In the genomic region with DNA sequence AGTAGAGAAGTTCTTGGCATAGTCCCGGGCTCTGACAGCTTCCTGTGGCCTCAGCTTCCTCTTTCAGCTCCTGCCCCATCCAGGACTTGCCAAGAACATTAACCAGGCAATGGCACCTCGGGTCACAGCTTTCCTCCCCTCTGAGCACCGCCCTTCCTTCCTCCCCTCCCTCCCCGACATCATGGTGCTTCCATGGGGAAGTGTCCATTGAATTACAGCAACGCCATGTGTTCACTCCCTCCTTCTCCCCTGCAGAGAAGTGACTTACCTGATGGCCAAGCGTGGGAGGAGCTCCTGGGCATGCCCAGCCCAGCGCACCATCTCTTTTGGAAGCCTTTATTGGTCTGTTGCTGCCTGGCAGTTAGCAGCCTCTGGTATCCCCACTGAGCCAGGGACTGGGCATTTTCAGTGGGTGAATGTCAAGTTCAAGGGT, we compare ENCODE assay signal across 12 cellular contexts. TPM values are rescaled to one million over a fixed set of nuclear protein-coding genes. Genes with fewer than 3 reads are reported as not detected.
DNase-seq lines count a peak whose midpoint lies in the region; ATAC-seq, FAIRE-seq and TF ChIP-seq lines count a peak whose summit lies in the region.
"Had no signal": no experiment of that assay in that cellular context is flagged by ENCODE, and none has a peak within 500 bp of the region (broad histone marks: within the 10 kb centered on the region; RNA-seq: fewer than 3 reads in every experiment).

No MANE protein-coding gene starts in this region.

- 34% methylated on average over 6 of the region's 7 CpGs for WGBS in right lobe of liver (ENCODE audit: insufficient coverage, low coverage, low lambda C conversion rate, missing lambda C conversion rate)
- WGBS in HepG2 (ENCODE audit: low lambda C conversion rate), result 32% methylated on average over 7 of the region's 7 CpGs

- H3K9ac ChIP-seq in HepG2 (ENCODE audit: insufficient read depth, low read depth, low read length), result no peak overlapping the region

- H3K4me3 Mint-ChIP-seq in dendritic cell treated with granulocyte-macrophage colony-stimulating factor and Interleukin-4, amounts not matched to agents 40 ng/mL and 50 ng/mL, for 4 days, result peak overlapping the region; percentile 26
- H3K4me3 Mint-ChIP-seq in activated T-cell treated with anti-CD3 and anti-CD28 coated beads, Interleukin-2, amount 50 U/mL, for 24 hours, result no peak overlapping the region

- H3K4me3 ChIP-seq in right lobe of liver, result no peak overlapping the region
- H3K4me3 ChIP-seq in HepG2 (replicated peaks in 1 of 3; ENCODE audit: insufficient read depth in 1 of 3, low read depth in 2 of 3, low read length in 3 of 3), result no peak overlapping the region

- H2AFZ ChIP-seq in HepG2 (ENCODE audit: low read length), result no peak overlapping the region

- TF ChIP-seq POLR2A in right lobe of liver (IDR thresholded peaks at IDR 0.05), result no peak
- no peak for TF ChIP-seq POLR2A in HepG2 (IDR thresholded peaks at IDR 0.05; ENCODE audit: insufficient read depth in 1 of 2, low read depth in 2 of 2, low read length in 2 of 2)

- CTCF ChIA-PET in HepG2 (lab: Yijun Ruan, JAX; ENCODE audit: low intra/inter-chr PET ratio, low total read pairs), result no interaction called here
- CTCF ChIA-PET in HEK293T (lab: Yijun Ruan, JAX), result interaction anchor here (0.8 kb wide), 1 partner anchor 16 kb away, joined by 3 read pairs; no protein-coding TSS in a partner anchor

- H3K36me3 Mint-ChIP-seq in dendritic cell treated with granulocyte-macrophage colony-stimulating factor and Interleukin-4, amounts not matched to agents 40 ng/mL and 50 ng/mL, for 4 days (ENCODE audit: low read depth), result no peaks in the 10 kb centered on the region
- no peaks in the 10 kb centered on the region for H3K36me3 Mint-ChIP-seq in activated T-cell treated with anti-CD3 and anti-CD28 coated beads, Interleukin-2, amount 50 U/mL, for 24 hours (ENCODE audit: low read depth)

- H3K27ac Mint-ChIP-seq in dendritic cell treated with granulocyte-macrophage colony-stimulating factor and Interleukin-4, amounts not matched to agents 40 ng/mL and 50 ng/mL, for 4 days, result peak overlapping the region; percentile 73
- no peak overlapping the region for H3K27ac Mint-ChIP-seq in activated T-cell treated with anti-CD3 and anti-CD28 coated beads, Interleukin-2, amount 50 U/mL, for 24 hours

- no peak overlapping the region for H3K4me2 ChIP-seq in HepG2 (ENCODE audit: low read depth, low read length)

- no peaks in the 10 kb centered on the region for H3K4me1 ChIP-seq in right lobe of liver
- peaks cover 54% of the 10 kb centered on the region for H3K4me1 ChIP-seq in HepG2 (ENCODE audit: insufficient read depth, low read length)

- H3K79me2 ChIP-seq in HepG2 (ENCODE audit: insufficient read depth, low read length), result no peaks in the 10 kb centered on the region

- H3K27me3 Mint-ChIP-seq in dendritic cell treated with granulocyte-macrophage colony-stimulating factor and Interleukin-4, amounts not matched to agents 40 ng/mL and 50 ng/mL, for 4 days, result no peaks in the 10 kb centered on the region
- H3K27me3 Mint-ChIP-seq in activated T-cell treated with anti-CD3 and anti-CD28 coated beads, Interleukin-2, amount 50 U/mL, for 24 hours, result peaks cover 23% of the 10 kb centered on the region

- no peaks in the 10 kb centered on the region for H3K27me3 ChIP-seq in right lobe of liver
- H3K27me3 ChIP-seq in HepG2 (ENCODE audit: control insufficient read depth in 1 of 2, insufficient read depth in 2 of 2, low read length in 2 of 2), result peaks cover 0 to 5% of the 10 kb centered on the region in 2 experiments; a peak in 1 of 5 replicates

- H3K9me3 ChIP-seq in right lobe of liver (no peaks in the 10 kb centered on the region), HepG2 (ENCODE audit: low read length) (no peaks in the 10 kb centered on the region)

- BruUV-seq in HepG2 (replicated peaks; lab: Mats Ljungman, UMichigan), result no TSS peak

- DNase-seq in right lobe of liver (peak in 2 of 3 donors; percentile 28 to 51), HepG2 (ENCODE audit: low spot score) (no peak), lung microvascular endothelial cell (ENCODE audit: low read depth in 2 of 2) (peak; percentile 22 to 81), HEK293T (ENCODE audit: extremely low spot score) (no peak), putamen (ENCODE audit: low spot score) (no peak)
- no peak for DNase-seq in activated T-cell treated with anti-CD3 and anti-CD28 coated beads, Interleukin-2, amount 50 U/mL, for 24 hours
- DNase-seq: activated naive CD4-positive, alpha-beta T cell treated with Interleukin-2 at 50 U/mL for 16 hours; DND-41; NCI-H1930 had no signal

- POLR2A ChIA-PET in HepG2 (lab: Yijun Ruan, JAX) (interaction anchor here (0.6 to 1.4 kb wide), 3 partner anchors 8 to 14 kb away, joined by 3 read pairs; no protein-coding TSS in a partner anchor), HEK293T (lab: Yijun Ruan, JAX) (no interaction called here)

- intact Hi-C loops in right lobe of liver (cut with DNase I) (no loop called here), HepG2 (cut with micrococcal nuclease; ENCODE audit: unreplicated experiment) (no loop called here)
- intact Hi-C loops in dendritic cell treated with granulocyte-macrophage colony-stimulating factor and Interleukin-4, amounts not matched to agents 40 ng/mL and 50 ng/mL, for 4 days (cut with micrococcal nuclease), result no loop called here

- no peak for FAIRE-seq in HepG2 (lab: Jason Lieb, UNC)
- FAIRE-seq: HTR-8/SVneo had no signal

- TF ChIP-seq EP300 in HepG2 (IDR thresholded peaks at IDR 0.05; ENCODE audit: low read depth in 2 of 2, low read length in 2 of 2) (no peak), HepG2 (CRISPR knock-in tag; IDR thresholded peaks at IDR 0.05; ENCODE audit: borderline replicate concordance) (no peak)

- TF ChIP-seq RAD21 in HepG2 (CRISPR knock-in tag; IDR thresholded peaks at IDR 0.05), result no peak

- TF ChIP-seq CTCF in right lobe of liver (IDR thresholded peaks at IDR 0.05), result no peak
- no peak for TF ChIP-seq CTCF in HepG2 (CRISPR knock-in tag; IDR thresholded peaks at IDR 0.05)

- no peaks in the 10 kb centered on the region for H4K20me1 ChIP-seq in HepG2 (ENCODE audit: insufficient read depth, low read length)

- ATAC-seq in right lobe of liver (peak; percentile 58 to 77 (median 67)), HepG2 (no peak; the same call in 2 of the 3 replicates), GM18520 (IDR thresholded peaks at IDR 0.05; ENCODE audit: unreplicated experiment) (no peak)

- H3K27ac ChIP-seq in right lobe of liver (no peak overlapping the region), HepG2 (ENCODE audit: extremely low read length, insufficient read depth, low read length) (no peak overlapping the region)

- no peaks in the 10 kb centered on the region for H3K9me3 Mint-ChIP-seq in dendritic cell treated with granulocyte-macrophage colony-stimulating factor and Interleukin-4, amounts not matched to agents 40 ng/mL and 50 ng/mL, for 4 days
- no peaks in the 10 kb centered on the region for H3K9me3 Mint-ChIP-seq in activated T-cell treated with anti-CD3 and anti-CD28 coated beads, Interleukin-2, amount 50 U/mL, for 24 hours

- in situ Hi-C loops in HepG2 (cut with HindIII; ENCODE audit: extremely low pct_ligation_motif_present, low pct_unique_long_range_greater_than_20kb), result no loop called here

- H3K36me3 ChIP-seq in right lobe of liver (no peaks in the 10 kb centered on the region), HepG2 (replicated peaks in 1 of 2; ENCODE audit: control insufficient read depth in 1 of 2, insufficient read depth in 2 of 2, low read length in 2 of 2) (no peaks in the 10 kb centered on the region)

- H3K4me1 Mint-ChIP-seq in dendritic cell treated with granulocyte-macrophage colony-stimulating factor and Interleukin-4, amounts not matched to agents 40 ng/mL and 50 ng/mL, for 4 days (ENCODE audit: low read depth), result peaks cover 24% of the 10 kb centered on the region
- no peaks in the 10 kb centered on the region for H3K4me1 Mint-ChIP-seq in activated T-cell treated with anti-CD3 and anti-CD28 coated beads, Interleukin-2, amount 50 U/mL, for 24 hours (ENCODE audit: low read depth)

TF ChIP-seq in HepG2, 621 proteins besides CTCF, POLR2A, EP300 and RAD21 (continues in another document):
- TF ChIP-seq DPF2 (CRISPR knock-in tag; IDR thresholded peaks at IDR 0.05; ENCODE audit: borderline replicate concordance, low read depth) (no peak), ZNF20 (CRISPR knock-in tag; IDR thresholded peaks at IDR 0.05) (no peak), ZNF549 (CRISPR knock-in tag; IDR thresholded peaks at IDR 0.05) (no peak), ZBTB8A (CRISPR knock-in tag; IDR thresholded peaks at IDR 0.05; ENCODE audit: borderline replicate concordance, low read depth) (no peak)

TF ChIP-seq in HEK293T, 16 proteins besides CTCF, POLR2A, EP300 and RAD21 (continues in another document):
- TF ChIP-seq BHLHE40 (IDR thresholded peaks at IDR 0.05; ENCODE audit: borderline replicate concordance), result no peak
- TF ChIP-seq ZNF384 (IDR thresholded peaks at IDR 0.05), result no peak
- no peak for TF ChIP-seq LEF1 (IDR thresholded peaks at IDR 0.05; ENCODE audit: borderline replicate concordance)
- TF ChIP-seq L3MBTL2 (conservative IDR thresholded peaks at IDR 0.05), result no peak
- TF ChIP-seq NFRKB (IDR thresholded peaks at IDR 0.05), result no peak

RNA-seq across cellular contexts. Expression of a gene that starts 25.8 kb away (rescaled TPM):
- 1 to 10 TPM in 2 of 6 experiments, under 1 TPM in 4; 0.33 to 5.5 (median 0.79) TPM for total RNA-seq in right lobe of liver
- 2.3 and 3.9 TPM in 2 replicates for total RNA-seq in HepG2 (2016; rRNA removed; fragmentation: Illumina TruSeq; extraction: Trizol)
- 0.61 and 0.88 TPM in 2 replicates for total RNA-seq in HepG2 (2016; cell fraction: cytosol; rRNA removed; fragmentation: Illumina TruSeq; extraction: Trizol; ENCODE audit: low read depth)
- total RNA-seq in HepG2 (2016; cell fraction: insoluble cytoplasmic fraction; rRNA removed; fragmentation: Illumina TruSeq; extraction: Trizol), result 2.1 and 3.9 TPM in 2 replicates
- total RNA-seq in HepG2 (2016; cell fraction: membrane; rRNA removed; fragmentation: Illumina TruSeq; extraction: Trizol), result 2.2 and 2.4 TPM in 2 replicates
- total RNA-seq in HepG2 (2016; cell fraction: nucleus; rRNA removed; fragmentation: Illumina TruSeq; extraction: Trizol), result 4.9 and 6.5 TPM in 2 replicates
- 2.6 and 3.3 TPM in 2 replicates for polyA plus RNA-seq in HepG2 (2011; rRNA removed)
- 1.5 and 2.1 TPM in 2 replicates for polyA plus RNA-seq in HepG2 (2011; cell fraction: cytosol; rRNA removed)
- polyA plus RNA-seq in HepG2 (2011; cell fraction: nucleus; rRNA removed), result 12.4 and 14.2 TPM in 2 replicates
- 2.6 and 5.3 TPM in 2 replicates for polyA plus RNA-seq in HepG2 (2012)
- polyA plus RNA-seq in HepG2 (2016; cell fraction: cytosol; fragmentation: Illumina TruSeq; extraction: Trizol; ENCODE audit: low read depth), result 0.45 and 0.67 TPM in 2 replicates
- 2.5 and 3.0 TPM in 2 replicates for polyA plus RNA-seq in HepG2 (2016; cell fraction: insoluble cytoplasmic fraction; fragmentation: Illumina TruSeq; extraction: Trizol; ENCODE audit: low read depth)
- 1.5 and 1.9 TPM in 2 replicates for polyA plus RNA-seq in HepG2 (2016; cell fraction: membrane; fragmentation: Illumina TruSeq; extraction: Trizol; ENCODE audit: low read depth)
- polyA plus RNA-seq in HepG2 (2016; cell fraction: nucleus; fragmentation: Illumina TruSeq; extraction: Trizol; ENCODE audit: insufficient read depth, low read depth), result 14.4 and 14.8 TPM in 2 replicates
- 2.0 and 8.0 TPM in 2 replicates for polyA minus RNA-seq in HepG2 (2011; rRNA and poly(A)+ RNA removed; ENCODE audit: low replicate concordance)
- 2.2 and 3.0 TPM in 2 replicates for polyA minus RNA-seq in HepG2 (2011; cell fraction: cytosol; rRNA and poly(A)+ RNA removed)
- polyA minus RNA-seq in HepG2 (2011; cell fraction: nucleus; rRNA and poly(A)+ RNA removed), result 4.6 TPM in 2 replicates
- 1.5 and 3.0 TPM in 2 replicates for total RNA-seq in lung microvascular endothelial cell

Comparison
In these comparisons a context has a peak if more than half of its experiments do, and no peak if none do; other contexts are left out.
1. ATAC-seq: peak in right lobe of liver (4 of 4); none in HepG2 (single experiment) and GM18520 (single experiment).
2. DNase-seq: peak in right lobe of liver (2 of 3) and lung microvascular endothelial cell (2 of 2); none in HepG2 (single experiment), activated T-cell treated with anti-CD3 and anti-CD28 coated beads, Interleukin-2, amount 50 U/mL, for 24 hours (single experiment), HEK293T (single experiment) and putamen (single experiment).